8 cellular contexts compared by ENCODE assay signal in genomic region chr10:110221721-110222261, GRCh38. TPM values are rescaled to one million over a fixed set of nuclear protein-coding genes. Genes with fewer than 3 reads are reported as not detected.
A peak's percentile ranks its signal among the peaks of the same experiment; 100 is the strongest.
DNase-seq lines count a peak whose midpoint lies in the region; ATAC-seq and TF ChIP-seq lines count a peak whose summit lies in the region.

No MANE protein-coding gene starts in this region.

- peak; percentile 60 for DNase-seq in BE2C
- DNase-seq in Peyer's patch: peak; percentile 55 to 84 (median 61)
- DNase-seq in fibroblast of mammary gland (ENCODE audit: low read depth): peak; percentile 97
- peak; percentile 59 for DNase-seq in nephron progenitor cell
- DNase-seq in superior temporal gyrus (ENCODE audit: extremely low spot score): peak; percentile 82

- no peak for TF ChIP-seq POLR2A in Peyer's patch (IDR thresholded peaks at IDR 0.05)

- TF ChIP-seq CTCF in BE2C (IDR thresholded peaks at IDR 0.05; ENCODE audit: low read depth, low read length) (peak; percentile 16; the same call in 1 of the 2 replicates), Peyer's patch (IDR thresholded peaks at IDR 0.05) (peak in 1 of 6 experiments; percentile 11), fibroblast of mammary gland (conservative IDR thresholded peaks at IDR 0.05; ENCODE audit: control insufficient read depth, insufficient read depth, low read depth, low read length) (peak; percentile 23), nephron progenitor cell (IDR thresholded peaks at IDR 0.05) (no peak)

- no peaks in the 10 kb centered on the region for H3K9me3 ChIP-seq in BE2C
- no peaks in the 10 kb centered on the region for H3K9me3 ChIP-seq in Peyer's patch

- peak; percentile 45 for ATAC-seq in GM19035 (IDR thresholded peaks at IDR 0.05; ENCODE audit: unreplicated experiment)
- peak; percentile 49 for ATAC-seq in HG03439 (IDR thresholded peaks at IDR 0.05; ENCODE audit: unreplicated experiment)
- ATAC-seq in activated T-helper 17 cell treated with anti-CD3 and anti-CD28 coated beads, Interleukin-2, amount 50 U/mL, for 72 hours (replicated peaks): peak; percentile 84

- peaks cover 55% of the 10 kb centered on the region for H3K4me1 Mint-ChIP-seq in activated T-helper 17 cell treated with anti-CD3 and anti-CD28 coated beads, Interleukin-2, amount 50 U/mL, for 72 hours
- H3K4me1 Mint-ChIP-seq in nephron progenitor cell: peaks cover 56% of the 10 kb centered on the region

- H3K27me3 Mint-ChIP-seq in activated T-helper 17 cell treated with anti-CD3 and anti-CD28 coated beads, Interleukin-2, amount 50 U/mL, for 72 hours: no peaks in the 10 kb centered on the region
- peaks cover 23% of the 10 kb centered on the region for H3K27me3 Mint-ChIP-seq in nephron progenitor cell (ENCODE audit: low read depth, poor library complexity)

- peak overlapping the region; percentile 83 for H3K4me3 Mint-ChIP-seq in activated T-helper 17 cell treated with anti-CD3 and anti-CD28 coated beads, Interleukin-2, amount 50 U/mL, for 72 hours
- peak overlapping the region; percentile 73 for H3K4me3 Mint-ChIP-seq in nephron progenitor cell

- peak overlapping the region in 3 of 4 donors; percentile 33 to 75 (median 73) for H3K27ac ChIP-seq in Peyer's patch

- peak overlapping the region; percentile 86 for H3K27ac Mint-ChIP-seq in activated T-helper 17 cell treated with anti-CD3 and anti-CD28 coated beads, Interleukin-2, amount 50 U/mL, for 72 hours
- H3K27ac Mint-ChIP-seq in nephron progenitor cell: peak overlapping the region; percentile 83

- H3K9me3 Mint-ChIP-seq in activated T-helper 17 cell treated with anti-CD3 and anti-CD28 coated beads, Interleukin-2, amount 50 U/mL, for 72 hours: no peaks in the 10 kb centered on the region
- no peaks in the 10 kb centered on the region for H3K9me3 Mint-ChIP-seq in nephron progenitor cell

- H3K4me3 ChIP-seq in BE2C (ENCODE audit: low read depth, low read length) (peak overlapping the region; percentile 33), Peyer's patch (peak overlapping the region; percentile 1 to 37 (median 22)), fibroblast of mammary gland (ENCODE audit: control insufficient read depth, low read depth, low read length) (peak overlapping the region; percentile 53)

- H3K4me1 ChIP-seq in BE2C (peaks cover 10% of the 10 kb centered on the region), Peyer's patch (peaks cover 0 to 26% (median 7%) of the 10 kb centered on the region in 4 donors)

- no peaks in the 10 kb centered on the region for H3K27me3 ChIP-seq in BE2C
- H3K27me3 ChIP-seq in Peyer's patch: no peaks in the 10 kb centered on the region

- H3K36me3 ChIP-seq in BE2C (no peaks in the 10 kb centered on the region), Peyer's patch (no peaks in the 10 kb centered on the region)

- H3K36me3 Mint-ChIP-seq in activated T-helper 17 cell treated with anti-CD3 and anti-CD28 coated beads, Interleukin-2, amount 50 U/mL, for 72 hours (ENCODE audit: low read depth): peaks cover 24% of the 10 kb centered on the region
- peaks cover 17% of the 10 kb centered on the region for H3K36me3 Mint-ChIP-seq in nephron progenitor cell (ENCODE audit: low read depth)

RNA-seq across cellular contexts. Expression of gene MXI1, which starts 14.4 kb away (rescaled TPM):
- 28.4 TPM for polyA plus RNA-seq in BE2C (2012; ENCODE audit: insufficient read depth, insufficient read length, low read depth)
- total RNA-seq in Peyer's patch: 10 to 100 TPM; 37.1 to 58.0 (median 47.8) TPM
- total RNA-seq in activated T-helper 17 cell treated with anti-CD3 and anti-CD28 coated beads, Interleukin-2, amount 50 U/mL, for 72 hours: 100 to 1,000 TPM in 1 of 2 donors, 10 to 100 TPM in 1; 32.5 to 130 TPM

Comparison
In these comparisons a context has a peak if more than half of its experiments do, and no peak if none do; other contexts are left out.
1. Peak in every context shown above with its lines: DNase-seq, ATAC-seq, H3K4me3 ChIP-seq and H3K27ac ChIP-seq.